ENCODE assay signal across 28 cellular contexts in genomic region chr4:72218953-72219352, GRCh38.
"Had no signal": no experiment of that assay in that cellular context is flagged by ENCODE, and none has a peak within 500 bp of the region (broad histone marks: within the 10 kb centered on the region; RNA-seq: fewer than 3 reads in every experiment).

No MANE protein-coding gene starts in this region.

- DNase-seq: activated CD4-positive, alpha-beta memory T cell treated with anti-CD3 and anti-CD28 coated beads for 36 hours; activated CD4-positive, alpha-beta T cell treated with anti-CD3 and anti-CD28 coated beads for 48 hours; activated CD8-positive, alpha-beta memory T cell treated with anti-CD3 and anti-CD28 coated beads, Interleukin-2, amount 50 U/mL, for 4 hours; activated gamma-delta T cell; activated naive CD4-positive, alpha-beta T cell treated with anti-CD3 and anti-CD28 coated beads, Interleukin-2, amount 10 ng/mL, durations not matched to agents 7 days and 5 days; activated naive CD8-positive, alpha-beta T cell treated with anti-CD3 and anti-CD28 coated beads, Interleukin-2, amount 10 ng/mL, durations not matched to agents 7 days and 5 days; activated T-cell treated with anti-CD3 and anti-CD28 coated beads, Interleukin-2, amount 50 U/mL, for 1 hour; amygdala; central memory CD4-positive, alpha-beta T cell; foreskin keratinocyte; heart right ventricle; left ventricle myocardium superior; ovary; sigmoid colon; small intestine; stimulated activated CD4-positive, alpha-beta T cell treated with anti-CD3 and anti-CD28 coated beads, Interleukin-4, amount 100 ng/mL, for 4 hours; stimulated activated CD8-positive, alpha-beta memory T cell treated with anti-CD3 and anti-CD28 coated beads, Interleukin-4, amount 100 ng/mL, for 48 hours; stomach; T-helper 17 cell; T1000; tibial artery; upper lobe of right lung; WERI-Rb-1 had no signal

- H3K4me3 ChIP-seq: heart right ventricle, ovary, prostate gland, sigmoid colon, stomach, suprapubic skin, tibial artery, upper lobe of right lung had no signal

- H3K27me3 ChIP-seq: foreskin keratinocyte, heart right ventricle, ovary, sigmoid colon, stomach, suprapubic skin, tibial artery, upper lobe of right lung had no signal

- H3K36me3 ChIP-seq: heart right ventricle, ovary, prostate gland, sigmoid colon, stomach, suprapubic skin, tibial artery, upper lobe of right lung, WERI-Rb-1 had no signal

- H3K9me3 ChIP-seq: ovary, prostate gland, sigmoid colon, upper lobe of right lung had no signal

- H3K4me1 ChIP-seq: foreskin keratinocyte, heart right ventricle, prostate gland, sigmoid colon, stomach, suprapubic skin, tibial artery, upper lobe of right lung had no signal

- ATAC-seq: activated CD4-positive, CD25-positive, alpha-beta regulatory T cell treated with anti-CD3 and anti-CD28 coated beads, Interleukin-2, amount 50 U/mL, for 24 hours; esophagus mucosa; foreskin keratinocyte; heart right ventricle; left ventricle myocardium superior; stimulated activated memory B cell treated with anti-CD40 and anti-IgM and Interleukin-4, amounts not matched to agents 10 μg/mL and 1 μg/mL and 100 μg/mL, for 72 hours; T-helper 17 cell; upper lobe of right lung had no signal

- H3K27ac ChIP-seq: foreskin keratinocyte, heart right ventricle, ovary, prostate gland, sigmoid colon, stomach, suprapubic skin, tibial artery, upper lobe of right lung, WERI-Rb-1 had no signal
